Comparison of ENCODE assay signal across 11 cellular contexts in the genomic region with DNA sequence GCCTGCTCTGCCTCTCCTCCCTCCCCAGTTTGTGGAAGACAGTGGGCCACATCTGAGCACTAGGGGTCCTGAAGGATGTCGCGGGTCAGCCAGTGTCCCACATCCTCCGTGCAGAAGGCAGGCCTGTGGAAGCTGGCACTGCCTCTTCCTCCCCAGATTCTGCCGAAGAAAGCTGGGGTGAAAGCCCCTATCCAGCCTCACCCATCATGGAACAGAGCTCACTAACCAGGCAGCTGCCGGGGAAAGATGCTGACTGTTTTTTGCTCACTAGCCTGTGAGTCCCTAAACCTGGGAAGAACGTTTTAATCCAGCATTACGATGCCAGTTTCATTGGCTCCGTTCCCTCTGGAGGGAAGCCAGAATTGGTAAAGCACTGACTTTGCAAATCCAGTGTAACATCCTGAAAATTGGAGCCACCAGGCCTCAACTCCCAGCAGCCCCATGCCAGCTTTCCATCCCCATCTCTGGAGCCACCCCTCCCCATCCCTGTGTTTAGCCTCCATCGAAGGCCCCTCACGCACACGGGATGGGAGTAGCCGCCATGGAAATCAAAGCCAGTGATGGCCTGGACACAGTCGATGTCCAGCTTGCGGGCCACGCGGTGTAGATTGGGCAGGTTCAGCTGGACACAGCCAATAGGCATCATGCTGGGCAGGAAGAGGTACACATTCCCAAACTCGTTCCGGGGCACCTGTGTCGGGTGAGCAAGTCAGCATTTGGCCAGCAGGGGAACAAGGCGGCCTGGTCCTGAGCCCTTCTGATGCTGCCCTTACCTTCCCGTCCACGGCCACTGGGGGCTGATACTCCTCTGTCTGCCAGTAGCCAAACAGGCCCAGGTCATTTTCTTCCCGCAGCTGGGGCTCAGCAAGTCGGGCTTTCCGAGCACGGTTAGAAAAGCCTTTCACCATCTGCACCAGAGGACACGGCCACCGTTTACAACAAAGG. TPM values are rescaled to one million over a fixed set of nuclear protein-coding genes. Genes with fewer than 3 reads are reported as not detected.
DNase-seq lines count a peak whose midpoint lies in the region; ATAC-seq, FAIRE-seq and TF ChIP-seq lines count a peak whose summit lies in the region.
"Had no signal": no experiment of that assay in that cellular context is flagged by ENCODE, and none has a peak within 500 bp of the region (broad histone marks: within the 10 kb centered on the region; RNA-seq: fewer than 3 reads in every experiment).

No MANE protein-coding gene starts in this region.

- H3K36me3 ChIP-seq in H7 (replicated peaks; ENCODE audit: control insufficient read depth, insufficient read depth, low read length) (peaks cover 19% of the 10 kb centered on the region), brain microvascular endothelial cell (replicated peaks) (peaks cover 9% of the 10 kb centered on the region)

- ATAC-seq in memory B cell (ENCODE audit: low read depth), result no peak
- ATAC-seq: activated CD4-positive, alpha-beta T cell treated with anti-CD3 and anti-CD28 coated beads for 36 hours had no signal

- peaks cover 14% of the 10 kb centered on the region for H3K4me1 Mint-ChIP-seq in memory B cell

- H3K4me3 ChIP-seq in AG09309 (ENCODE audit: control insufficient read depth, low read depth, low read length), result no peak overlapping the region
- H3K4me3 ChIP-seq in H7 (ENCODE audit: insufficient read depth, low read depth, low read length), result no peak overlapping the region
- H3K4me3 ChIP-seq in brain microvascular endothelial cell (ENCODE audit: low read depth, low read length), result no peak overlapping the region

- no peaks in the 10 kb centered on the region for H3K27me3 Mint-ChIP-seq in memory B cell
- H3K27me3 Mint-ChIP-seq: activated CD4-positive, alpha-beta T cell treated with anti-CD3 and anti-CD28 coated beads for 36 hours had no signal

- no peaks in the 10 kb centered on the region for H3K9me3 Mint-ChIP-seq in memory B cell

- H3K27me3 ChIP-seq in H7 (ENCODE audit: control insufficient read depth, insufficient read depth, low read length) (no peaks in the 10 kb centered on the region), brain microvascular endothelial cell (replicated peaks) (no peaks in the 10 kb centered on the region)

- DNase-seq in AG09309 (ENCODE audit: low read depth) (no peak), H7 (peak; percentile 88), brain microvascular endothelial cell (no peak), memory B cell (ENCODE audit: low spot score in 2 of 2) (no peak), GM19239 (ENCODE audit: insufficient read length, low spot score) (no peak), Ammon's horn (ENCODE audit: low spot score) (no peak), hepatic stellate cell (ENCODE audit: low spot score) (no peak), kidney glomerular epithelial cell (lab: John Stamatoyannopoulos, UW) (no peak)
- DNase-seq: activated CD4-positive, alpha-beta T cell treated with anti-CD3 and anti-CD28 coated beads for 36 hours; KBM-7; stimulated activated CD4-positive, alpha-beta T cell treated with anti-CD3 and anti-CD28 coated beads, Interleukin-4, amount 100 ng/mL, for 4 hours had no signal

- TF ChIP-seq CTCF in AG09309 (IDR thresholded peaks at IDR 0.05; ENCODE audit: control insufficient read depth, insufficient read depth, low read depth, low read length, missing control alignments), result peak; percentile 21
- peak; percentile 55 for TF ChIP-seq CTCF in brain microvascular endothelial cell (IDR thresholded peaks at IDR 0.05; ENCODE audit: low read depth, low read length, missing control alignments)

- FAIRE-seq in GM19239 (lab: Jason Lieb, UNC), result no peak

- in situ Hi-C loops in brain microvascular endothelial cell (cut with HindIII; ENCODE audit: low pct_ligation_motif_present, low sequenced_read_pairs), result no loop called here

- no peak overlapping the region for H3K27ac ChIP-seq in brain microvascular endothelial cell

- peak overlapping the region; percentile 98 for H3K27ac Mint-ChIP-seq in memory B cell
- H3K27ac Mint-ChIP-seq: activated CD4-positive, alpha-beta T cell treated with anti-CD3 and anti-CD28 coated beads for 36 hours had no signal

- H3K36me3 Mint-ChIP-seq in memory B cell, result peaks cover 18% of the 10 kb centered on the region

- H3K4me3 Mint-ChIP-seq in memory B cell, result no peak overlapping the region
- H3K4me3 Mint-ChIP-seq: activated CD4-positive, alpha-beta T cell treated with anti-CD3 and anti-CD28 coated beads for 36 hours had no signal

RNA-seq across cellular contexts. Expression of a gene that starts 23.5 kb away (rescaled TPM):
- 59.1 and 62.7 TPM in 2 replicates for total RNA-seq in H7 (2014; rRNA removed; shearing (Covaris generic))

RNA-seq across cellular contexts. Expression of a gene that starts 23.6 kb away (rescaled TPM):
- total RNA-seq in H7 (2014; rRNA removed; shearing (Covaris generic)), result 53.1 and 53.8 TPM in 2 replicates

RNA-seq across cellular contexts. Expression of a gene that starts 30.1 kb away (rescaled TPM):
- total RNA-seq in H7 (2014; rRNA removed; shearing (Covaris generic)), result 23.9 and 31.0 TPM in 2 replicates

RNA-seq across cellular contexts. Expression of a gene that starts 30.3 kb away (rescaled TPM):
- 17.0 and 17.9 TPM in 2 replicates for total RNA-seq in H7 (2014; rRNA removed; shearing (Covaris generic))
